ENCODE assay signal across 19 cellular contexts in genomic region chr5:12237837-12238575, GRCh38.
DNase-seq lines count a peak whose midpoint lies in the region; ATAC-seq and TF ChIP-seq lines count a peak whose summit lies in the region.
"Had no signal": no experiment of that assay in that cellular context is flagged by ENCODE, and none has a peak within 500 bp of the region (broad histone marks: within the 10 kb centered on the region; RNA-seq: fewer than 3 reads in every experiment).

No MANE protein-coding gene starts in this region.

- peak; percentile 6 for DNase-seq in NCI-H510A treated with DMSO at 0.1 percent for 48 hours (lab: John Stamatoyannopoulos, UW)
- DNase-seq in NCI-H510A (lab: John Stamatoyannopoulos, UW), result no peak
- peak; percentile 27 for DNase-seq in iPS DF 6.9 (ENCODE audit: low read depth, low spot score)
- no peak for DNase-seq in progenitor cell of endocrine pancreas (ENCODE audit: low spot score, unreplicated experiment)
- DNase-seq in MV-4-11 (lab: John Stamatoyannopoulos, UW), result no peak
- no peak for DNase-seq in NCI-H1694 (lab: John Stamatoyannopoulos, UW)
- DNase-seq: AML-193, DMS79, Kasumi-1, MG63, NCI-H1092 treated with DMSO at 0.1 percent for 48 hours, NCI-H2227 treated with DMSO at 0.1 percent for 48 hours, NCI-H524 treated with DMSO at 0.1 percent for 48 hours, Peyer's patch had no signal

- H3K9me3 ChIP-seq in ectodermal cell (ENCODE audit: control insufficient read depth, low read length) (no peaks in the 10 kb centered on the region), iPS DF 6.9 (ENCODE audit: control insufficient read depth, insufficient read depth, low read length) (no peaks in the 10 kb centered on the region)
- H3K9me3 ChIP-seq: HAP-1, Peyer's patch had no signal

- peaks cover 16% of the 10 kb centered on the region for H3K9me3 Mint-ChIP-seq in progenitor cell of endocrine pancreas (ENCODE audit: low read depth)

- H3K36me3 Mint-ChIP-seq in progenitor cell of endocrine pancreas (ENCODE audit: insufficient read depth), result peaks cover 16% of the 10 kb centered on the region

- peak overlapping the region; percentile 77 for H3K27ac Mint-ChIP-seq in progenitor cell of endocrine pancreas

- H3K4me1 ChIP-seq in ectodermal cell (ENCODE audit: control insufficient read depth, insufficient read depth, low read length) (peaks cover 8% of the 10 kb centered on the region), iPS DF 6.9 (ENCODE audit: control insufficient read depth, insufficient read depth, low read length) (no peaks in the 10 kb centered on the region)
- H3K4me1 ChIP-seq: HAP-1, Peyer's patch had no signal

- ATAC-seq in GM21529 (IDR thresholded peaks at IDR 0.05; ENCODE audit: unreplicated experiment), result no peak

- TF ChIP-seq CTCF in progenitor cell of endocrine pancreas (IDR thresholded peaks at IDR 0.05; ENCODE audit: unreplicated experiment), result no peak

- peak overlapping the region; percentile 28 for H3K4me3 Mint-ChIP-seq in progenitor cell of endocrine pancreas (ENCODE audit: low read depth)

- no peaks in the 10 kb centered on the region for H3K27me3 Mint-ChIP-seq in progenitor cell of endocrine pancreas

- H3K27me3 ChIP-seq in ectodermal cell (ENCODE audit: control insufficient read depth, insufficient read depth, low read length, poor library complexity, severe bottlenecking), result no peaks in the 10 kb centered on the region
- H3K27me3 ChIP-seq in iPS DF 6.9 (ENCODE audit: control insufficient read depth, insufficient read depth, low read length), result peaks cover 2% of the 10 kb centered on the region; the same call in 1 of the 2 replicates
- H3K27me3 ChIP-seq: MG63, Peyer's patch had no signal

- H3K4me1 Mint-ChIP-seq in progenitor cell of endocrine pancreas (ENCODE audit: low read depth), result peaks cover 22% of the 10 kb centered on the region

- H3K27ac ChIP-seq in ectodermal cell (ENCODE audit: insufficient read depth, low read depth, low read length, poor library complexity, severe bottlenecking) (peak overlapping the region; percentile 53), iPS DF 6.9 (ENCODE audit: low read length) (no peak overlapping the region)
- H3K27ac ChIP-seq: 22Rv1, C4-2B, Peyer's patch had no signal

- no peak overlapping the region for H3K4me3 ChIP-seq in ectodermal cell (ENCODE audit: insufficient read depth, low read depth, low read length)
- no peak overlapping the region for H3K4me3 ChIP-seq in iPS DF 6.9 (ENCODE audit: low read length)
- H3K4me3 ChIP-seq: HAP-1, MG63, Peyer's patch had no signal

- 14 to 16% methylated on average over 6 of the region's 6 CpGs for WGBS in ectodermal cell, 2 experiments
- WGBS in iPS DF 6.9 (ENCODE audit: insufficient coverage, insufficient read length), result no CpG with 5 or more reads among the region's 6 CpGs

- H3K36me3 ChIP-seq in ectodermal cell (ENCODE audit: control insufficient read depth, insufficient read depth, low read length), result no peaks in the 10 kb centered on the region
- no peaks in the 10 kb centered on the region for H3K36me3 ChIP-seq in iPS DF 6.9 (ENCODE audit: control insufficient read depth, insufficient read depth, low read length)
- H3K36me3 ChIP-seq: HAP-1, MG63, Peyer's patch had no signal

Comparison
In these comparisons a context has a peak if more than half of its experiments do, and no peak if none do; other contexts are left out.
1. DNase-seq: peak in NCI-H510A treated with DMSO at 0.1 percent for 48 hours (single experiment) and iPS DF 6.9 (single experiment); none in NCI-H510A (single experiment), progenitor cell of endocrine pancreas (single experiment), MV-4-11 (single experiment) and NCI-H1694 (single experiment).